Comparison of ENCODE assay signal across 16 cellular contexts in the genomic region with DNA sequence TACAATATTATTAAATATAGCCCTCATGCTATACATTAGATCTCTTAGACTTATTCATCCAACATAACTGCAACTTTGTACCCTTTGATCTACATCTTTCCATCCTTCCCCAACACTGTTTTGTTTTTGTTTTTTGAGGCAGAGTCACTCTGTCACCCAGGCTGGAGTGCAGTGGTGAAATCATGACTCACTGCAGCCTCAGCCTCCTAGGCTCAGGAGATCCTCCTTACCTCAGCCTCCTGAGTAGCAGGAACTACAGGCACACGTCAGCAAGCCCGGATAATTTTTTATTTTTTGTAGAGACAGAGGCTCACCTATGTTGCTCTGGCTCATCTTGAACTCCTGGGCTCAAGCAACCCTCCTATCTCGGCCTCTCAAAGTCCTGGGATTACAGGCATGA. TPM values are rescaled to one million over a fixed set of nuclear protein-coding genes. Genes with fewer than 3 reads are reported as not detected.
A peak's percentile ranks its signal among the peaks of the same experiment; 100 is the strongest.
DNase-seq lines count a peak whose midpoint lies in the region; ATAC-seq and TF ChIP-seq lines count a peak whose summit lies in the region.
"Had no signal": no experiment of that assay in that cellular context is flagged by ENCODE, and none has a peak within 500 bp of the region (broad histone marks: within the 10 kb centered on the region; RNA-seq: fewer than 3 reads in every experiment).

No MANE protein-coding gene starts in this region.

- peaks cover 75% of the 10 kb centered on the region for H3K36me3 Mint-ChIP-seq in activated T-helper 17 cell treated with anti-CD3 and anti-CD28 coated beads, Interleukin-2, amount 50 U/mL, for 72 hours (ENCODE audit: low read depth)
- peaks cover 46% of the 10 kb centered on the region for H3K36me3 Mint-ChIP-seq in activated CD8-positive, alpha-beta memory T cell treated with anti-CD3 and anti-CD28 coated beads, Interleukin-2, amount 10 ng/mL, durations not matched to agents 7 days and 5 days

- CTCF ChIA-PET in activated CD8-positive, alpha-beta memory T cell treated with anti-CD3 and anti-CD28 coated beads, Interleukin-2, amount 10 ng/mL, durations not matched to agents 7 days and 5 days (lab: Charles Lee): no interaction called here

- DNase-seq in Daoy (ENCODE audit: low read depth) (peak; percentile 2), HT1080 (ENCODE audit: low read depth) (peak; percentile 26), AG20443 (ENCODE audit: low spot score) (no peak), epidermal melanocyte (ENCODE audit: insufficient read length, low spot score) (no peak)
- no peak for DNase-seq in activated CD8-positive, alpha-beta memory T cell treated with anti-CD3 and anti-CD28 coated beads, Interleukin-2, amount 10 ng/mL, durations not matched to agents 7 days and 5 days
- DNase-seq: IMR-90, Kasumi-1, NCI-H1436 treated with DMSO at 0.1 percent for 48 hours, NCI-H2081 treated with DMSO at 0.1 percent for 48 hours, NCI-H2227 treated with DMSO at 0.1 percent for 48 hours, NCI-H526 had no signal

- peak overlapping the region; percentile 25 for H3K27ac ChIP-seq in neutrophil
- H3K27ac ChIP-seq: BLaER1 treated with 17β-estradiol and CSF1 and Interleukin-3, amounts not matched to agents 10 nM and 100 nM had no signal

- peaks cover 86% of the 10 kb centered on the region for H3K36me3 ChIP-seq in neutrophil

- H3K9me3 Mint-ChIP-seq in activated T-helper 17 cell treated with anti-CD3 and anti-CD28 coated beads, Interleukin-2, amount 50 U/mL, for 72 hours: no peaks in the 10 kb centered on the region
- peaks cover 4% of the 10 kb centered on the region for H3K9me3 Mint-ChIP-seq in activated CD8-positive, alpha-beta memory T cell treated with anti-CD3 and anti-CD28 coated beads, Interleukin-2, amount 10 ng/mL, durations not matched to agents 7 days and 5 days (ENCODE audit: low read depth)

- H3K27me3 ChIP-seq in neutrophil: no peaks in the 10 kb centered on the region
- H3K27me3 ChIP-seq: BLaER1 treated with 17β-estradiol and CSF1 and Interleukin-3, amounts not matched to agents 10 nM and 100 nM had no signal

- no peak for TF ChIP-seq CTCF in neutrophil (IDR thresholded peaks at IDR 0.05)

- peak overlapping the region; percentile 28 for H3K27ac Mint-ChIP-seq in activated T-helper 17 cell treated with anti-CD3 and anti-CD28 coated beads, Interleukin-2, amount 50 U/mL, for 72 hours
- no peak overlapping the region for H3K27ac Mint-ChIP-seq in activated CD8-positive, alpha-beta memory T cell treated with anti-CD3 and anti-CD28 coated beads, Interleukin-2, amount 10 ng/mL, durations not matched to agents 7 days and 5 days

- no peak overlapping the region for H3K4me3 Mint-ChIP-seq in activated T-helper 17 cell treated with anti-CD3 and anti-CD28 coated beads, Interleukin-2, amount 50 U/mL, for 72 hours
- no peak overlapping the region for H3K4me3 Mint-ChIP-seq in activated CD8-positive, alpha-beta memory T cell treated with anti-CD3 and anti-CD28 coated beads, Interleukin-2, amount 10 ng/mL, durations not matched to agents 7 days and 5 days

- H3K4me1 ChIP-seq in neutrophil (ENCODE audit: control insufficient read depth in 1 of 2, insufficient read depth in 1 of 2, low read depth in 1 of 2, low read length in 1 of 2): no peaks in the 10 kb centered on the region
- H3K4me1 ChIP-seq: BLaER1 treated with 17β-estradiol and CSF1 and Interleukin-3, amounts not matched to agents 10 nM and 100 nM had no signal

- H3K4me3 ChIP-seq in neutrophil (ENCODE audit: low read depth in 1 of 2, low read length in 1 of 2): no peak overlapping the region
- H3K4me3 ChIP-seq: BLaER1 treated with 17β-estradiol and CSF1 and Interleukin-3, amounts not matched to agents 10 nM and 100 nM; GM12878; HAP-1 had no signal

- peaks cover 11% of the 10 kb centered on the region for H3K4me1 Mint-ChIP-seq in activated T-helper 17 cell treated with anti-CD3 and anti-CD28 coated beads, Interleukin-2, amount 50 U/mL, for 72 hours
- H3K4me1 Mint-ChIP-seq in activated CD8-positive, alpha-beta memory T cell treated with anti-CD3 and anti-CD28 coated beads, Interleukin-2, amount 10 ng/mL, durations not matched to agents 7 days and 5 days: no peaks in the 10 kb centered on the region

- no peaks in the 10 kb centered on the region for H3K27me3 Mint-ChIP-seq in activated T-helper 17 cell treated with anti-CD3 and anti-CD28 coated beads, Interleukin-2, amount 50 U/mL, for 72 hours
- H3K27me3 Mint-ChIP-seq in activated CD8-positive, alpha-beta memory T cell treated with anti-CD3 and anti-CD28 coated beads, Interleukin-2, amount 10 ng/mL, durations not matched to agents 7 days and 5 days: no peaks in the 10 kb centered on the region

- no peaks in the 10 kb centered on the region for H3K9me3 ChIP-seq in neutrophil

- ATAC-seq in activated T-helper 17 cell treated with anti-CD3 and anti-CD28 coated beads, Interleukin-2, amount 50 U/mL, for 72 hours (replicated peaks): peak; percentile 52
- ATAC-seq in activated CD8-positive, alpha-beta memory T cell treated with anti-CD3 and anti-CD28 coated beads, Interleukin-2, amount 10 ng/mL, durations not matched to agents 7 days and 5 days: no peak
- ATAC-seq: GM12878 had no signal

RNA-seq across cellular contexts. Expression of a gene that starts 53.3 kb away (rescaled TPM):
- 33.6 and 34.2 TPM in 2 replicates for total RNA-seq in Daoy (2014; rRNA removed; shearing (Covaris generic))
- 29.2 and 40.0 TPM in 2 replicates for total RNA-seq in HT1080 (2014; rRNA removed; shearing (Covaris generic))
- polyA plus RNA-seq in HT1080 (2015; cell fraction: cytosol; rRNA removed): 37.3 and 38.3 TPM in 2 replicates
- 85.6 and 105 TPM in 2 replicates for polyA plus RNA-seq in HT1080 (2015; cell fraction: nucleus; rRNA removed)
- total RNA-seq in activated T-helper 17 cell treated with anti-CD3 and anti-CD28 coated beads, Interleukin-2, amount 50 U/mL, for 72 hours: 10 to 100 TPM; 49.3 to 55.9 TPM
- 10 to 100 TPM; 64.4 to 64.9 TPM for total RNA-seq in activated CD8-positive, alpha-beta memory T cell treated with anti-CD3 and anti-CD28 coated beads, Interleukin-2, amount 10 ng/mL, durations not matched to agents 7 days and 5 days

Comparison
In these comparisons a context has a peak if more than half of its experiments do, and no peak if none do; other contexts are left out.
1. DNase-seq: peak in Daoy (single experiment) and HT1080 (single experiment); none in AG20443 (single experiment), epidermal melanocyte (single experiment) and activated CD8-positive, alpha-beta memory T cell treated with anti-CD3 and anti-CD28 coated beads, Interleukin-2, amount 10 ng/mL, durations not matched to agents 7 days and 5 days (single experiment).